Comparison of ENCODE assay signal across 1 cellular context in genomic region chr22:22578702-22579424, GRCh38.
TF ChIP-seq lines count a peak whose summit lies in the region.

No MANE protein-coding gene starts in this region.

TF ChIP-seq in HEK293, 187 proteins besides CTCF, POLR2A, EP300 and RAD21:
- TF ChIP-seq, protein P1, sequence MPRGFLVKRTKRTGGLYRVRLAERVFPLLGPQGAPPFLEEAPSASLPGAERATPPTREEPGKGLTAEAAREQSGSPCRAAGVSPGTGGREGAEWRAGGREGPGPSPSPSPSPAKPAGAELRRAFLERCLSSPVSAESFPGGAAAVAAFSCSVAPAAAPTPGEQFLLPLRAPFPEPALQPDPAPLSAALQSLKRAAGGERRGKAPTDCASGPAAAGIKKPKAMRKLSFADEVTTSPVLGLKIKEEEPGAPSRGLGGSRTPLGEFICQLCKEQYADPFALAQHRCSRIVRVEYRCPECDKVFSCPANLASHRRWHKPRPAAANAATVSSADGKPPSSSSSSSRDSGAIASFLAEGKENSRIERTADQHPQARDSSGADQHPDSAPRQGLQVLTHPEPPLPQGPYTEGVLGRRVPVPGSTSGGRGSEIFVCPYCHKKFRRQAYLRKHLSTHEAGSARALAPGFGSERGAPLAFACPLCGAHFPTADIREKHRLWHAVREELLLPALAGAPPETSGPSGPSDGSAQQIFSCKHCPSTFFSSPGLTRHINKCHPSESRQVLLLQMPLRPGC (tag by site-specific recombination; IDR thresholded peaks at IDR 0.05) = 0 out of 2 replicates have a peak, but pooled peaks have one; percentile 29
- TF ChIP-seq EGR2 (tag by site-specific recombination; IDR thresholded peaks at IDR 0.05; ENCODE audit: low read depth) = peak; percentile 81
- TF ChIP-seq ZFHX2 (tag by site-specific recombination; conservative IDR thresholded peaks at IDR 0.05) = peak; percentile 64; the same call in 1 of the 2 replicates
- no peak for TF ChIP-seq ZNF558 (tag by site-specific recombination; IDR thresholded peaks at IDR 0.05)
